Comparison of ENCODE assay signal across 2 cellular contexts in the genomic region with DNA sequence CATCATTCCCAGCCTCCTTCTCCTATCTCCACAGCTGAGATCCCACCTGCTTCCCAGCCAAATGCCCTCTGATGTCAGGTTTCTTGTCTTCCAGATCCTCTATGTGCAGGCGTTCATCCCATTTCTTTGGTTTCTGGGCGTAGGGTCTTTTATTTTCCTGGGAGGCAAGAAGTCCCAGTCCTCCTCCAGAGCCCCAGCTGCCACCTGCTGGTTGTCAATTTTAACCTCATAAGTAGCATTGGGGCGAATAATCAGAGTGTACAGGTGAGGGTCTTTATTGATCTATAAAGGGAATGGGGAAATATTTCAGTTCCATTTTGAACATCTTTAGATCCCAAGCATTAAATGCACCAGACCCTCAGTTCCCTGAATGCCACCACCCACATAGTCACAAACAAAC.
TF ChIP-seq lines count a peak whose summit lies in the region.

No MANE protein-coding gene starts in this region.

TF ChIP-seq in HCT116, 20 proteins besides CTCF, POLR2A, EP300 and RAD21:
- TF ChIP-seq EGR1 (IDR thresholded peaks at IDR 0.05; ENCODE audit: low read depth) (no peak), SP1 (IDR thresholded peaks at IDR 0.05; ENCODE audit: low read depth) (no peak), MAX (IDR thresholded peaks at IDR 0.05) (no peak), EZH2 (IDR thresholded peaks at IDR 0.05) (no peak), JUND (IDR thresholded peaks at IDR 0.05) (no peak), ZBTB33 (IDR thresholded peaks at IDR 0.05; ENCODE audit: extremely low read depth, insufficient replicate concordance, low read length) (no peak)

TF ChIP-seq in WTC11, 78 proteins besides CTCF, POLR2A, EP300 and RAD21:
- TF ChIP-seq EMX1 (CRISPR knock-in tag; IDR thresholded peaks at IDR 0.05) (no peak), KAT7 (CRISPR knock-in tag; IDR thresholded peaks at IDR 0.05; ENCODE audit: borderline replicate concordance) (no peak), CREB1 (CRISPR knock-in tag; IDR thresholded peaks at IDR 0.05) (no peak), TP53 (CRISPR knock-in tag; IDR thresholded peaks at IDR 0.05) (no peak), RORB (CRISPR knock-in tag; IDR thresholded peaks at IDR 0.05) (no peak), SOX15 (CRISPR knock-in tag; IDR thresholded peaks at IDR 0.05) (no peak), ESRRA (CRISPR knock-in tag; IDR thresholded peaks at IDR 0.05; ENCODE audit: borderline replicate concordance) (no peak), JUN (CRISPR knock-in tag; IDR thresholded peaks at IDR 0.05) (no peak), ZNF219 (CRISPR knock-in tag; IDR thresholded peaks at IDR 0.05; ENCODE audit: borderline replicate concordance) (no peak), CBFB (CRISPR knock-in tag; IDR thresholded peaks at IDR 0.05; ENCODE audit: low read depth) (no peak), TCF7 (CRISPR knock-in tag; IDR thresholded peaks at IDR 0.05; ENCODE audit: low read depth) (no peak), CREM (CRISPR knock-in tag; IDR thresholded peaks at IDR 0.05) (no peak), GTF2I (CRISPR knock-in tag; conservative IDR thresholded peaks at IDR 0.05) (no peak), HMGA2 (CRISPR knock-in tag; IDR thresholded peaks at IDR 0.05) (no peak)
- TF ChIP-seq, protein P1, sequence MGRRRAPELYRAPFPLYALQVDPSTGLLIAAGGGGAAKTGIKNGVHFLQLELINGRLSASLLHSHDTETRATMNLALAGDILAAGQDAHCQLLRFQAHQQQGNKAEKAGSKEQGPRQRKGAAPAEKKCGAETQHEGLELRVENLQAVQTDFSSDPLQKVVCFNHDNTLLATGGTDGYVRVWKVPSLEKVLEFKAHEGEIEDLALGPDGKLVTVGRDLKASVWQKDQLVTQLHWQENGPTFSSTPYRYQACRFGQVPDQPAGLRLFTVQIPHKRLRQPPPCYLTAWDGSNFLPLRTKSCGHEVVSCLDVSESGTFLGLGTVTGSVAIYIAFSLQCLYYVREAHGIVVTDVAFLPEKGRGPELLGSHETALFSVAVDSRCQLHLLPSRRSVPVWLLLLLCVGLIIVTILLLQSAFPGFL (CRISPR knock-in tag; IDR thresholded peaks at IDR 0.05; ENCODE audit: borderline replicate concordance): no peak
- TF ChIP-seq, protein P2, sequence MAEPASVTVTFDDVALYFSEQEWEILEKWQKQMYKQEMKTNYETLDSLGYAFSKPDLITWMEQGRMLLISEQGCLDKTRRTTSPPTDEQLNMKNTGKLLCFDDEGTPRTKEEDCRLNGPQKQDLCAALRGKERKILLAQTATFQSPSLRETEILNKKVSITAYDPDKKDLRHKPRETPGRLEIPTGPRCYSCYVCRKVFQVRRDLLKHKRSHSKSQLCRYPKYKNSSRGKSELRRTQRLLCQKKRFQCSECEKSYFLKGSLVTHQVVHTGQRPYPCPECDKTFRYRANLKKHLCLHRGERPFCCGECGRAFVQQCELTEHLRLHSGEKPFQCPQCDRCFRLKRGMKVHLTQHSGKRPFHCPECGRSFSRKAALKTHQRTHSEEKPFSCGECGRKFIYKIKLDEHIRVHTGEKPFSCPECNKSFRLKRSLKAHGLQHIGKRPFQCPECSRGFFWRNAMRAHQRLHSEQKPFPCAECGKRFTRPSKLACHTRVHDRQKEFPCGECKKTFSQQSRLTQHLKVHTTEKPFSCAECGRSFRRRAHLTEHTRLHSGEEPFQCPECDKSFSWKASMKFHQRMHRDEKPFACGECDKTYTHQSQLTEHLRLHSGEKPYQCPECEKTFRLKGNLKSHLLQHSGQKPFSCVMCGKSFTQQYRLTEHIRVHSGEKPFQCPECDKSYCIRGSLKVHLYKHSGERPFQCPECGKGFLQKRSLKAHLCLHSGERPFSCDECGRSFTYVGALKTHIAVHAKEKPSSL (CRISPR knock-in tag; conservative IDR thresholded peaks at IDR 0.05): no peak
- TF ChIP-seq, protein P3, sequence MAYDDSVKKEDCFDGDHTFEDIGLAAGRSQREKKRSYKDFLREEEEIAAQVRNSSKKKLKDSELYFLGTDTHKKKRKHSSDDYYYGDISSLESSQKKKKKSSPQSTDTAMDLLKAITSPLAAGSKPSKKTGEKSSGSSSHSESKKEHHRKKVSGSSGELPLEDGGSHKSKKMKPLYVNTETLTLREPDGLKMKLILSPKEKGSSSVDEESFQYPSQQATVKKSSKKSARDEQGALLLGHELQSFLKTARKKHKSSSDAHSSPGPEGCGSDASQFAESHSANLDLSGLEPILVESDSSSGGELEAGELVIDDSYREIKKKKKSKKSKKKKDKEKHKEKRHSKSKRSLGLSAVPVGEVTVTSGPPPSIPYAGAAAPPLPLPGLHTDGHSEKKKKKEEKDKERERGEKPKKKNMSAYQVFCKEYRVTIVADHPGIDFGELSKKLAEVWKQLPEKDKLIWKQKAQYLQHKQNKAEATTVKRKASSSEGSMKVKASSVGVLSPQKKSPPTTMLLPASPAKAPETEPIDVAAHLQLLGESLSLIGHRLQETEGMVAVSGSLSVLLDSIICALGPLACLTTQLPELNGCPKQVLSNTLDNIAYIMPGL (CRISPR knock-in tag; IDR thresholded peaks at IDR 0.05): no peak
